In the genomic region with DNA sequence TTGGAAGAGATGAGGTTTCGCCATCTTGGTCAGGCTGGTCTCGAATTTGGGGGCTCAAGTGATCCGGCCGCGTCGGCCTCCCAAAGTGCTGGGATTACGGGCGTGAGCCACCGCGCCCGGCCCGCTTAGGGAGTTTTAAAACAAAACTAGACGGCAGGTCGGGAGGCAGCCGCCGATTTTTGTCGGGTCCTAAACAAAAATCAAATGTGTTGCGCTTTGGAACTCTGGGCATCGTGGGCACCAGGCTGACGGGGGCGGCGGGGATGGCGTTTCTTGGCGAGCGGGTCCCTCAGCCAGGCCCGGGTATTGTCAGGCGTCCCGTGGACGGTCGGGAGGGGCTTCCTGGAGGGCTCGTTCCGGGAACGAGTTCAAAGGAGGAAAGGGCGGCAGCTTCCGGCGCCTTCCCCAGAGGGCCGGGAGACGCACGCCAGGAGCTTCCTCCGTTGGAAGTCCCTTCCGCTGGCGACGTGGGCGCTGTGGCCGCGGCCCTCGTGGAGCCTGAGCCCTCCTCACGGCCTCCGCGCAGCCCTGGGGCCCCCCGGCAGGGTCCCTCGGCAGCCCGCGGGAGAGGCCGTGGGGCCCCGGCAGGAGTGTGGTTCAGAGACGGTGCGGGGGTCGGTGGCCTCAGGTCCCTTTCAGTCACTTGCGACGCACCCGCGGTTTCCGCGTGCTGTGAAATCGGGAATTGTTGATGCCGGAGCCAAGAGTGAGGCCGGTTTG, we compare ENCODE assay signal across 8 cellular contexts. TPM values are rescaled to one million over a fixed set of nuclear protein-coding genes. Genes with fewer than 3 reads are reported as not detected.
DNase-seq lines count a peak whose midpoint lies in the region; ATAC-seq, FAIRE-seq and TF ChIP-seq lines count a peak whose summit lies in the region.

No MANE protein-coding gene starts in this region.

- no peak overlapping the region for H3K27ac Mint-ChIP-seq in astrocyte (ENCODE audit: unreplicated experiment)

- H3K9ac ChIP-seq in astrocyte (ENCODE audit: low read length), result peak overlapping the region; percentile 82

- H3K36me3 Mint-ChIP-seq in astrocyte (ENCODE audit: low read depth, unreplicated experiment), result peaks cover 2% of the 10 kb centered on the region

- H3K27ac ChIP-seq in ACC112 (ENCODE audit: low read depth, low read length), result no peak overlapping the region
- H3K27ac ChIP-seq in RWPE2 (ENCODE audit: poor library complexity, severe bottlenecking), result peak overlapping the region; percentile 26
- H3K27ac ChIP-seq in astrocyte (ENCODE audit: low read depth, low read length), result no peak overlapping the region

- TF ChIP-seq CTCF in RWPE2 (IDR thresholded peaks at IDR 0.05; ENCODE audit: poor library complexity, severe bottlenecking) (no peak), astrocyte (IDR thresholded peaks at IDR 0.05; ENCODE audit: insufficient read depth, low read depth, low read length) (no peak)

- no peak overlapping the region for H3K4me3 Mint-ChIP-seq in astrocyte (ENCODE audit: unreplicated experiment)

- peaks cover 23% of the 10 kb centered on the region for H4K20me1 ChIP-seq in astrocyte (ENCODE audit: insufficient read depth, low read length)

- H3K27me3 ChIP-seq in ACC112 (ENCODE audit: insufficient read depth, low read length) (peaks cover 37% of the 10 kb centered on the region), RWPE2 (ENCODE audit: insufficient read depth, poor library complexity, severe bottlenecking) (peaks cover 9% of the 10 kb centered on the region), astrocyte (ENCODE audit: insufficient read depth, low read length) (no peaks in the 10 kb centered on the region)

- no peak for FAIRE-seq in astrocyte (lab: Jason Lieb, UNC)

- H3K4me3 ChIP-seq in ACC112 (ENCODE audit: low read depth, low read length), result peak overlapping the region; percentile 72
- peak overlapping the region; percentile 56 for H3K4me3 ChIP-seq in RWPE2 (ENCODE audit: severe bottlenecking)
- peak overlapping the region; percentile 62 for H3K4me3 ChIP-seq in astrocyte (ENCODE audit: insufficient read depth, low read depth, low read length)

- H3K9me3 ChIP-seq in RWPE2 (ENCODE audit: severe bottlenecking) (no peaks in the 10 kb centered on the region), astrocyte (ENCODE audit: insufficient read depth, low read depth, low read length) (no peaks in the 10 kb centered on the region)

- peaks cover 19% of the 10 kb centered on the region for H3K27me3 Mint-ChIP-seq in astrocyte (ENCODE audit: low read depth, unreplicated experiment)

- H3K4me1 Mint-ChIP-seq in astrocyte (ENCODE audit: low read depth, unreplicated experiment), result no peaks in the 10 kb centered on the region

- H3K4me2 ChIP-seq in astrocyte (ENCODE audit: low read length), result peak overlapping the region; percentile 87

- H3K36me3 ChIP-seq in ACC112 (ENCODE audit: insufficient read depth, low read length) (no peaks in the 10 kb centered on the region), RWPE2 (ENCODE audit: low read depth) (no peaks in the 10 kb centered on the region), astrocyte (ENCODE audit: insufficient read depth, low read length) (peaks cover 3% of the 10 kb centered on the region)

- peak; percentile 39 for ATAC-seq in GM18511 (IDR thresholded peaks at IDR 0.05; ENCODE audit: unreplicated experiment)
- peak; percentile 35 for ATAC-seq in HG03064 (IDR thresholded peaks at IDR 0.05; ENCODE audit: low read depth, unreplicated experiment)
- peak; percentile 45 for ATAC-seq in RWPE2 (ENCODE audit: low read depth)

- H3K79me2 ChIP-seq in ACC112 (ENCODE audit: control insufficient read depth, insufficient read depth, low read length, unreplicated experiment) (no peaks in the 10 kb centered on the region), astrocyte (ENCODE audit: insufficient read depth, low read length) (peaks cover 2% of the 10 kb centered on the region)

- H2AFZ ChIP-seq in ACC112 (ENCODE audit: low read length, unreplicated experiment) (peak overlapping the region; percentile 57), astrocyte (ENCODE audit: low read depth, low read length) (peak overlapping the region; percentile 80)

- H3K4me1 ChIP-seq in ACC112 (ENCODE audit: control insufficient read depth, insufficient read depth, low read length, unreplicated experiment) (peaks cover 8% of the 10 kb centered on the region), RWPE2 (ENCODE audit: insufficient read depth, poor library complexity, severe bottlenecking) (peaks cover 3% of the 10 kb centered on the region), astrocyte (ENCODE audit: insufficient read depth, low read length) (peaks cover 15% of the 10 kb centered on the region)

- DNase-seq in RWPE2 (ENCODE audit: low spot score), result no peak
- no peak for DNase-seq in astrocyte (ENCODE audit: low read depth)
- DNase-seq in iPS-NIHi7 (ENCODE audit: extremely low spot score), result peak; percentile 79
- DNase-seq in stimulated activated CD4-positive, alpha-beta T cell treated with anti-CD3 and anti-CD28 coated beads, Interleukin-15, amount 100 ng/mL, for 24 hours, result peak; percentile 75
- DNase-seq in cerebellar nuclear complex (lab: John Stamatoyannopoulos, UW), result no peak

- peaks cover 3% of the 10 kb centered on the region for H3K9me3 Mint-ChIP-seq in astrocyte (ENCODE audit: unreplicated experiment)

RNA-seq across cellular contexts. Expression of a gene that starts 59.2 kb away (rescaled TPM):
- 29.6 and 33.4 TPM in 2 replicates for total RNA-seq in astrocyte

Comparison
In these comparisons a context has a peak if more than half of its experiments do, and no peak if none do; other contexts are left out.
1. DNase-seq: peak in iPS-NIHi7 (single experiment) and stimulated activated CD4-positive, alpha-beta T cell treated with anti-CD3 and anti-CD28 coated beads, Interleukin-15, amount 100 ng/mL, for 24 hours (single experiment); none in RWPE2 (single experiment), astrocyte (single experiment) and cerebellar nuclear complex (0 of 2).
2. Peak in every context shown above with its lines, with median percentiles within 50 percentile points of each other: H3K4me3 ChIP-seq and ATAC-seq.